ENCODE assay signal across 13 cellular contexts in the genomic region with DNA sequence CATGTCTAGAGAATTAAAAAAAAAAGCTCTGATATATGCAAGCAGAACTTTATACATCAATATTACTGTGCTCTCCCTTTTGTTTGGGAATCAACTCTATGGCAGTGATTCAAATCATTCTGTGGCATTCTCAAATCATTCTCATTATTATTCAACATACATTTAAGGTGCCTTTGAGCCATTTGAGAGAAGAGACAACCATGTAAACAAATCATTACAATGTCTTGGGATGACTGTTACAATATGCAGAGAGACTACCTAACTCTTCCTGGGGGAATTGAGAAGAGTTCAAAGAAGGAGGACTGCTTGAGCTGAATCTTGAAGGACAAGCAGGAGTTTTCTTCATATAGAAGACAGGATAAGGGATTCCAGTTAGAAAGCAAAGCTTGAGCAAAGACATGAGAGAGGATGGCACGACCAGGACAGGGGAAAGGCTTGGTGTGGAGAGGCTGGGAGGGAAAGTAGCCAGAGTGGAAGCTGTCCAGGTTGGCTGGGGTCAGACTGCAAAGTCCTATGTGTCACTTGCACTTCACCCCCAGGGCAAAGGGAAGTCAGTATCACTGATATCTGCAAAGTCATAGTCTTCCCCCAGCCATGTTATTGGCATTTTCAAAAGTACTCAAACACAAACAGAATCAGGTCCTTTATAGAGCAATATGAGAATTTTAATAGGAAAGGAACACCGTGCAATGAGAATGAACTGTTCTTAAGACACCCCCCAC. TPM values are rescaled to one million over a fixed set of nuclear protein-coding genes. Genes with fewer than 3 reads are reported as not detected.
DNase-seq lines count a peak whose midpoint lies in the region; ATAC-seq, FAIRE-seq and TF ChIP-seq lines count a peak whose summit lies in the region.
"Had no signal": no experiment of that assay in that cellular context is flagged by ENCODE, and none has a peak within 500 bp of the region (broad histone marks: within the 10 kb centered on the region; RNA-seq: fewer than 3 reads in every experiment).

No MANE protein-coding gene starts in this region.

- CTCF ChIA-PET in H1 (lab: Charles Lee; ENCODE audit: partially characterized antibody): interaction anchor here (0.6 to 1.8 kb wide), 7 partner anchors 8 to 474 kb away, joined by 3 to 6 read pairs (median 4); a partner anchor contains a TSS

- 0 out of 2 replicates have a peak overlapping the region, but pooled peaks have one; percentile 10 for H2BK12ac ChIP-seq in H1 (ENCODE audit: low read depth, low read length)

- peaks cover 2% of the 10 kb centered on the region for H3K36me3 Mint-ChIP-seq in neural progenitor cell

- H2AFZ ChIP-seq in H1 (ENCODE audit: low read length): no peak overlapping the region
- H2AFZ ChIP-seq in neural progenitor cell (replicated peaks): no peak overlapping the region

- no peaks in the 10 kb centered on the region for H3K23me2 ChIP-seq in H1 (ENCODE audit: low read depth, low read length)

- no peak for TF ChIP-seq EP300 in H1 (IDR thresholded peaks at IDR 0.05; ENCODE audit: borderline replicate concordance in 1 of 2, low read depth in 2 of 2, low read length in 2 of 2)

- H3K56ac ChIP-seq in H1 (replicated peaks; ENCODE audit: insufficient read length, low read depth, low read length): no peak overlapping the region

- no peak overlapping the region for H3K23ac ChIP-seq in H1 (ENCODE audit: insufficient read length)

- H3K14ac ChIP-seq in H1 (ENCODE audit: insufficient read length): no peak overlapping the region

- TF ChIP-seq CTCF in H1 (IDR thresholded peaks at IDR 0.05; ENCODE audit: control extremely low read depth in 1 of 3, insufficient read depth in 1 of 3, low read depth in 1 of 3, low read length in 3 of 3): no peak
- no peak for TF ChIP-seq CTCF in neural progenitor cell (IDR thresholded peaks at IDR 0.05)

- peaks cover 3% of the 10 kb centered on the region; the same call in 1 of the 2 replicates for H3K79me1 ChIP-seq in H1 (ENCODE audit: low read depth, low read length)

- H3K4me1 Mint-ChIP-seq in neural progenitor cell: peaks cover 3% of the 10 kb centered on the region

- peaks cover 2% of the 10 kb centered on the region for H3K27me3 Mint-ChIP-seq in neural progenitor cell (ENCODE audit: insufficient read depth, low read depth)
- H3K27me3 Mint-ChIP-seq: activated naive CD8-positive, alpha-beta T cell; B cell had no signal

- 0 out of 2 replicates have a peak overlapping the region, but pooled peaks have one; percentile 4 for H2BK5ac ChIP-seq in H1 (ENCODE audit: low read depth, low read length)

- H2BK15ac ChIP-seq in H1 (ENCODE audit: low read length): no peak overlapping the region

- intact Hi-C loops in left ventricle myocardium superior (cut with micrococcal nuclease) (no loop called here), cardiac septum (cut with DNase I) (no loop called here)

- H3K9me3 ChIP-seq in HUES48 (ENCODE audit: control insufficient read depth, insufficient read depth, low read length): no peaks in the 10 kb centered on the region
- H3K9me3 ChIP-seq in H1 (ENCODE audit: insufficient read depth in 2 of 2, low read depth in 1 of 2, low read length in 1 of 2): no peaks in the 10 kb centered on the region
- no peaks in the 10 kb centered on the region for H3K9me3 ChIP-seq in neural progenitor cell (ENCODE audit: low read depth)

- H3K18ac ChIP-seq in H1 (ENCODE audit: extremely low read depth, low read length): no peak overlapping the region

- H4K5ac ChIP-seq in H1 (ENCODE audit: insufficient read length, low read depth, low read length): peak overlapping the region; percentile 3

- DNase-seq in left ventricle myocardium superior (no peak), cardiac septum (ENCODE audit: low spot score) (no peak), H1 (ENCODE audit: low read depth in 1 of 2, low spot score in 2 of 2) (no peak), neural progenitor cell (ENCODE audit: low spot score) (no peak)
- DNase-seq: activated CD4-positive, CD25-positive, alpha-beta regulatory T cell treated with anti-CD3 and anti-CD28 coated beads, Interleukin-2, amount 50 U/mL, for 72 hours; nucleus accumbens; RPMI8226 had no signal

- peaks cover 27% of the 10 kb centered on the region for H3K4me1 ChIP-seq in HUES48 (ENCODE audit: control insufficient read depth, insufficient read depth, low read length)
- peaks cover 0 to 9% (median 5%) of the 10 kb centered on the region in 4 experiments for H3K4me1 ChIP-seq in H1 (replicated peaks in 1 of 4; ENCODE audit: control insufficient read depth in 3 of 4, insufficient read depth in 4 of 4, low read length in 3 of 4)
- peaks cover 2% of the 10 kb centered on the region for H3K4me1 ChIP-seq in urinary bladder (ENCODE audit: insufficient read depth)
- H3K4me1 ChIP-seq in neural progenitor cell: no peaks in the 10 kb centered on the region

- H3K27ac Mint-ChIP-seq in neural progenitor cell: no peak overlapping the region
- H3K27ac Mint-ChIP-seq: activated naive CD8-positive, alpha-beta T cell; B cell had no signal

- H3F3A ChIP-seq in neural progenitor cell (ENCODE audit: low read depth): no peaks in the 10 kb centered on the region

- H3K4ac ChIP-seq in H1 (replicated peaks; ENCODE audit: insufficient read length, low read depth, low read length): no peak overlapping the region

- H3K4me2 ChIP-seq in H1 (ENCODE audit: insufficient read depth in 1 of 2, low read depth in 2 of 2, low read length in 2 of 2) (peak overlapping the region; percentile 44 to 60), neural progenitor cell (no peak overlapping the region)

- no peak overlapping the region for H3K4me3 Mint-ChIP-seq in neural progenitor cell
- H3K4me3 Mint-ChIP-seq: activated naive CD8-positive, alpha-beta T cell; B cell had no signal

- H4K20me1 ChIP-seq in H1 (replicated peaks in 1 of 2; ENCODE audit: control insufficient read depth in 1 of 2, insufficient read depth in 2 of 2, low read length in 2 of 2) (peaks cover 0 to 1% of the 10 kb centered on the region in 2 experiments), neural progenitor cell (ENCODE audit: low read depth) (no peaks in the 10 kb centered on the region)

- no peak for TF ChIP-seq POLR2A in H1 (IDR thresholded peaks at IDR 0.05; ENCODE audit: control extremely low read depth in 1 of 2, low read depth in 2 of 2, low read length in 2 of 2)

- H3K27me3 ChIP-seq in HUES48 (ENCODE audit: control insufficient read depth, insufficient read depth, low read length) (no peaks in the 10 kb centered on the region), H1 (replicated peaks in 1 of 4; ENCODE audit: control insufficient read depth in 3 of 4, extremely low read depth in 1 of 4, insufficient read depth in 3 of 4, low read length in 3 of 4) (no peaks in the 10 kb centered on the region), neural progenitor cell (no peaks in the 10 kb centered on the region)

- POLR2A ChIA-PET in H1 (lab: Charles Lee; ENCODE audit: partially characterized antibody): interaction anchor here (0.7 to 1.2 kb wide), 4 partner anchors 11 to 28 kb away, joined by 3 to 4 read pairs (median 4); no protein-coding TSS in a partner anchor

- H2BK120ac ChIP-seq in H1 (replicated peaks; ENCODE audit: low read depth, low read length): no peak overlapping the region

- 61% methylated on average over 2 of the region's 2 CpGs; no CpG with 5 or more reads in 1 of the 2 experiments for WGBS in H1 (ENCODE audit: extremely low coverage in 1 of 2, insufficient coverage in 1 of 2, insufficient read length in 1 of 2, insufficient replicate concordance in 2 of 2, low coverage in 1 of 2, low lambda C conversion rate in 2 of 2, missing lambda C conversion rate in 1 of 2), 2 experiments
- WGBS in urinary bladder: 37% methylated on average over 2 of the region's 2 CpGs

- no peak overlapping the region for H2BK20ac ChIP-seq in H1 (ENCODE audit: low read length)

- no peak overlapping the region for H4K91ac ChIP-seq in H1 (replicated peaks; ENCODE audit: insufficient read length, low read length)

- H3K4me3 ChIP-seq in HUES48 (ENCODE audit: low read depth, low read length): peak overlapping the region; percentile 23; the same call in 1 of the 2 replicates
- H3K4me3 ChIP-seq in H1 (ENCODE audit: extremely low read depth in 1 of 4, insufficient read depth in 2 of 4, low read depth in 3 of 4, low read length in 4 of 4): no peak overlapping the region
- no peak overlapping the region for H3K4me3 ChIP-seq in urinary bladder (ENCODE audit: low read depth, low read length)
- H3K4me3 ChIP-seq in neural progenitor cell: no peak overlapping the region

- no peak for FAIRE-seq in H1 (lab: Jason Lieb, UNC)

- H3K36me3 ChIP-seq in HUES48 (ENCODE audit: control insufficient read depth, insufficient read depth, low read length): peaks cover 53% of the 10 kb centered on the region
- peaks cover 0 to 42% (median 20%) of the 10 kb centered on the region in 4 experiments; a peak in 7 of 8 replicates for H3K36me3 ChIP-seq in H1 (ENCODE audit: control insufficient read depth in 2 of 4, insufficient read depth in 4 of 4, low read length in 3 of 4)
- no peaks in the 10 kb centered on the region for H3K36me3 ChIP-seq in urinary bladder (ENCODE audit: insufficient read depth)
- H3K36me3 ChIP-seq in neural progenitor cell: no peaks in the 10 kb centered on the region

- no peak for TF ChIP-seq RAD21 in H1 (IDR thresholded peaks at IDR 0.05 in 1 of 2, conservative IDR thresholded peaks at IDR 0.05 in 1 of 2; ENCODE audit: low read depth in 2 of 2, low read length in 2 of 2)

- peaks cover 3 to 90% of the 10 kb centered on the region in 2 experiments; a peak in 3 of 4 replicates for H3K79me2 ChIP-seq in H1 (ENCODE audit: control insufficient read depth in 1 of 2, insufficient read depth in 2 of 2, low read length in 2 of 2)
- no peaks in the 10 kb centered on the region for H3K79me2 ChIP-seq in neural progenitor cell (ENCODE audit: low read depth)

- peak; percentile 48 for ATAC-seq in left ventricle myocardium superior
- no peak for ATAC-seq in GM19035 (IDR thresholded peaks at IDR 0.05; ENCODE audit: unreplicated experiment)
- ATAC-seq in HG03439 (IDR thresholded peaks at IDR 0.05; ENCODE audit: unreplicated experiment): no peak

- no peak overlapping the region for H4K8ac ChIP-seq in H1 (ENCODE audit: extremely low read depth, insufficient read depth, low read length)

- H3K27ac ChIP-seq in HUES48 (ENCODE audit: low read depth, low read length) (peak overlapping the region; percentile 21), H1 (ENCODE audit: low read depth, low read length) (no peak overlapping the region), urinary bladder (ENCODE audit: low read depth) (peak overlapping the region; percentile 10), neural progenitor cell (no peak overlapping the region)

- H3K9ac ChIP-seq in HUES48 (ENCODE audit: low read depth, low read length) (peak overlapping the region; percentile 17; the same call in 1 of the 2 replicates), H1 (replicated peaks in 1 of 4; ENCODE audit: extremely low read depth in 1 of 4, low read depth in 3 of 4, low read length in 3 of 4) (no peak overlapping the region), neural progenitor cell (no peak overlapping the region)

- no peak overlapping the region for H2AK5ac ChIP-seq in H1 (ENCODE audit: low read depth, low read length)

- H3K9me3 Mint-ChIP-seq in neural progenitor cell: no peaks in the 10 kb centered on the region

RNA-seq across cellular contexts. Expression of a gene that starts 9.0 kb away (rescaled TPM):
- total RNA-seq in left ventricle myocardium superior: 12.5 TPM
- 23.7 TPM for total RNA-seq in cardiac septum
- 84.6 and 91.6 TPM in 2 replicates for total RNA-seq in H1 (2021; fragmentation: NEBNext Ultra II Directional; extraction: Animal tissue kit (Norgen Biotek cat#: 25700))
- 28.9 and 44.1 TPM in 2 replicates for polyA plus RNA-seq in H1 (2011; rRNA removed)
- polyA plus RNA-seq in H1 (2011; cell fraction: cytosol; rRNA removed): 29.6 TPM
- 70.9 TPM for polyA plus RNA-seq in H1 (2011; cell fraction: nucleus; rRNA removed)
- polyA plus RNA-seq in H1 (2012, experiment 1 of 2): 31.0 to 48.1 TPM (median 40.1 TPM) in 4 replicates
- 6.9 TPM for polyA plus RNA-seq in H1 (2012, experiment 2 of 2)
- polyA plus RNA-seq in H1 (2013, experiment 1 of 2): 44.2 TPM
- 41.6 TPM for polyA plus RNA-seq in H1 (2013, experiment 2 of 2)
- 59.7 and 69.9 TPM in 2 replicates for polyA minus RNA-seq in H1 (2011; rRNA and poly(A)+ RNA removed)
- polyA minus RNA-seq in H1 (2011; cell fraction: cytosol; rRNA and poly(A)+ RNA removed): 31.6 TPM
- polyA minus RNA-seq in H1 (2011; cell fraction: nucleus; rRNA and poly(A)+ RNA removed): 85.7 TPM
- 148 TPM for total RNA-seq in urinary bladder
- 28.9 TPM for polyA plus RNA-seq in urinary bladder
- 8.2 and 10.1 TPM in 2 replicates for total RNA-seq in neural progenitor cell (ENCODE audit: low replicate concordance)

Comparison
In these comparisons a context has a peak if more than half of its experiments do, and no peak if none do; other contexts are left out.
1. H3K27ac ChIP-seq: peak in HUES48 (single experiment) and urinary bladder (single experiment); none in H1 (single experiment) and neural progenitor cell (single experiment).